In the genomic region with DNA sequence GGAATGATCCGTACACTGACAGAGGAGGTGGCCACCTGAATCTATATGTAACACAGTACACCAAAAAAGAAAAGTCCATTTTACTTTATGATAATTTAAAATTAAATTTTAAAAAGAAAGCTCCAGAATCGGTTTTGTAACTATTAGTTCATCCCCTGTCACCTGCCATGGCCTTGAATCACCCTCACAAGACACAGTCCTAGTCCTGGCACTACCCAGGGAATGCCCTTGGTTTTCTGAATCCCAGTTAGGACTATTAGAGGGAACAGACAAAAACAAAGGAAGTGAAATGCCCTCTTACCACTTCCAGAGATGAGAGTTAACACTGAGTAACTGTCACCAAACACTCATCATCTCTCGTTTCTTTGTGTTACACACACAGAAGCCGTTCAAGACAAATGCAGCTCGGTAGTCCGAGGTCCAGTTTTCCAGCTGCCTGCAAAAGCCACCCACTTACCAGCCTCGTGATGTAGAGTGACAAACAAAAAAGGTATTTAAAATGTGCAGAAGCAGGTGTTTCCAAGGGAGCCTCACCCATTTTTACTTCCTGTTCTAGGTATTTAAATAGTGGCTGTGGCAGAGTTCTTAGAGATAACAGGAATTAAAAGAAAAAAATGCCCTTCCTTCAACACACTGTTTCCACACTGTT, we compare ENCODE assay signal across 17 cellular contexts. TPM values are rescaled to one million over a fixed set of nuclear protein-coding genes. Genes with fewer than 3 reads are reported as not detected.
DNase-seq lines count a peak whose midpoint lies in the region; ATAC-seq and TF ChIP-seq lines count a peak whose summit lies in the region.
"Had no signal": no experiment of that assay in that cellular context is flagged by ENCODE, and none has a peak within 500 bp of the region (broad histone marks: within the 10 kb centered on the region; RNA-seq: fewer than 3 reads in every experiment).

No MANE protein-coding gene starts in this region.

- H3K27ac Mint-ChIP-seq in Caco-2 (ENCODE audit: unreplicated experiment) = peak overlapping the region; percentile 55
- H3K27ac Mint-ChIP-seq in immature natural killer cell = no peak overlapping the region
- no peak overlapping the region for H3K27ac Mint-ChIP-seq in stimulated activated naive B cell treated with anti-CD40 and anti-IgM and Interleukin-4, amounts not matched to agents 10 μg/mL and 1 μg/mL and 100 μg/mL, for 72 hours
- H3K27ac Mint-ChIP-seq: activated CD4-positive, alpha-beta T cell treated with anti-CD3 and anti-CD28 coated beads, Interleukin-2, amount 10 ng/mL, durations not matched to agents 7 days and 5 days; activated T-helper 1 cell treated with anti-CD3 and anti-CD28 coated beads, Interleukin-12 subunit alpha, Interleukin-12 subunit beta, Interleukin-2, Interleukin-4 antibody, amounts not matched to agents 30 ng/mL and 10 ng/mL and 1 ng/mL, durations not matched to agents 14 hours and 24 hours and 36 hours had no signal

- ATAC-seq in left lung (peak; percentile 81), HG03342 (IDR thresholded peaks at IDR 0.05; ENCODE audit: unreplicated experiment) (no peak), HG03520 (IDR thresholded peaks at IDR 0.05; ENCODE audit: unreplicated experiment) (no peak)
- ATAC-seq in stimulated activated naive B cell treated with anti-CD40 and anti-IgM and Interleukin-4, amounts not matched to agents 10 μg/mL and 1 μg/mL and 100 μg/mL, for 72 hours (replicated peaks) = no peak
- ATAC-seq: foreskin keratinocyte had no signal

- H3K4me1 ChIP-seq in Caco-2 (peaks cover 18% of the 10 kb centered on the region), left lung (peaks cover 0 to 10% of the 10 kb centered on the region in 2 donors)
- H3K4me1 ChIP-seq: foreskin keratinocyte had no signal

- CTCF ChIA-PET in Caco-2 (lab: Charles Lee) = interaction anchor here (0.6 kb wide), 1 partner anchor 283 kb away, joined by 3 read pairs; no protein-coding TSS in a partner anchor

- H3K36me3 Mint-ChIP-seq in Caco-2 (ENCODE audit: insufficient read depth, unreplicated experiment) (no peaks in the 10 kb centered on the region), immature natural killer cell (no peaks in the 10 kb centered on the region)
- H3K36me3 Mint-ChIP-seq in stimulated activated naive B cell treated with anti-CD40 and anti-IgM and Interleukin-4, amounts not matched to agents 10 μg/mL and 1 μg/mL and 100 μg/mL, for 72 hours = peaks cover 3% of the 10 kb centered on the region in 2 donors

- intact Hi-C loops in Caco-2 (cut with micrococcal nuclease; ENCODE audit: unreplicated experiment) (loop anchor here (10.0 kb wide), 1 partner anchor 57 kb away; no protein-coding TSS in a partner anchor), left lung (cut with DNase I) (no loop called here)

- H3K9me3 ChIP-seq in Caco-2 (peaks cover 14% of the 10 kb centered on the region; the same call in 1 of the 2 replicates), left lung (peaks cover 0 to 19% of the 10 kb centered on the region in 2 donors)

- DNase-seq in Caco-2 (peak; percentile 58 to 82), NCI-H1092 treated with DMSO at 0.1 percent for 48 hours (lab: John Stamatoyannopoulos, UW) (peak; percentile 98), NCI-H774 (lab: John Stamatoyannopoulos, UW) (peak; percentile 91), left lung (no peak), immature natural killer cell (no peak)
- no peak for DNase-seq in stimulated activated naive B cell treated with anti-CD40 and anti-IgM and Interleukin-4, amounts not matched to agents 10 μg/mL and 1 μg/mL and 100 μg/mL, for 72 hours
- DNase-seq: activated CD4-positive, alpha-beta T cell treated with anti-CD3 and anti-CD28 coated beads, Interleukin-2, amount 10 ng/mL, durations not matched to agents 7 days and 5 days; AML-193; anterior cingulate cortex; foreskin keratinocyte; MM.1S; stimulated activated CD4-positive, alpha-beta T cell treated with anti-CD3 and anti-CD28 coated beads, Interleukin-4, amount 100 ng/mL, for 4 hours; stimulated activated naive CD4-positive, alpha-beta T cell had no signal

- H3K9me3 Mint-ChIP-seq in Caco-2 (ENCODE audit: unreplicated experiment) (no peaks in the 10 kb centered on the region), immature natural killer cell (peaks cover 0 to 12% (median 5%) of the 10 kb centered on the region in 6 donors)
- H3K9me3 Mint-ChIP-seq in stimulated activated naive B cell treated with anti-CD40 and anti-IgM and Interleukin-4, amounts not matched to agents 10 μg/mL and 1 μg/mL and 100 μg/mL, for 72 hours = peaks cover 5 to 17% of the 10 kb centered on the region in 2 donors

- peak overlapping the region; percentile 61 to 64 for H3K27ac ChIP-seq in left lung
- H3K27ac ChIP-seq: foreskin keratinocyte, HL-60 had no signal

- H3K27me3 Mint-ChIP-seq in Caco-2 (ENCODE audit: insufficient read depth, unreplicated experiment) = peaks cover 2% of the 10 kb centered on the region
- peaks cover 22 to 28% (median 24%) of the 10 kb centered on the region in 3 donors for H3K27me3 Mint-ChIP-seq in immature natural killer cell (ENCODE audit: low read depth in 3 of 3)
- H3K27me3 Mint-ChIP-seq in stimulated activated naive B cell treated with anti-CD40 and anti-IgM and Interleukin-4, amounts not matched to agents 10 μg/mL and 1 μg/mL and 100 μg/mL, for 72 hours = peaks cover 34 to 42% of the 10 kb centered on the region in 2 donors

- H3K4me3 Mint-ChIP-seq in Caco-2 (ENCODE audit: unreplicated experiment) (no peak overlapping the region), immature natural killer cell (no peak overlapping the region)
- no peak overlapping the region for H3K4me3 Mint-ChIP-seq in stimulated activated naive B cell treated with anti-CD40 and anti-IgM and Interleukin-4, amounts not matched to agents 10 μg/mL and 1 μg/mL and 100 μg/mL, for 72 hours
- H3K4me3 Mint-ChIP-seq: activated CD4-positive, alpha-beta T cell treated with anti-CD3 and anti-CD28 coated beads, Interleukin-2, amount 10 ng/mL, durations not matched to agents 7 days and 5 days; activated T-helper 1 cell treated with anti-CD3 and anti-CD28 coated beads, Interleukin-12 subunit alpha, Interleukin-12 subunit beta, Interleukin-2, Interleukin-4 antibody, amounts not matched to agents 30 ng/mL and 10 ng/mL and 1 ng/mL, durations not matched to agents 14 hours and 24 hours and 36 hours had no signal

- POLR2A ChIA-PET in Caco-2 (lab: Charles Lee) = interaction anchor here (1.0 kb wide), 1 partner anchor 52 kb away, joined by 3 read pairs; no protein-coding TSS in a partner anchor

- TSS peak; percentile 46 for BruUV-seq in Caco-2 (replicated peaks; lab: Mats Ljungman, UMichigan)

- H3K4me3 ChIP-seq in Caco-2 (ENCODE audit: low read depth, low read length) (no peak overlapping the region), left lung (no peak overlapping the region)

- H3K4me1 Mint-ChIP-seq in Caco-2 (ENCODE audit: low read depth, unreplicated experiment) (peaks cover 10% of the 10 kb centered on the region), immature natural killer cell (peaks cover 8 to 10% of the 10 kb centered on the region in 2 donors)
- peaks cover 7 to 10% of the 10 kb centered on the region in 2 donors for H3K4me1 Mint-ChIP-seq in stimulated activated naive B cell treated with anti-CD40 and anti-IgM and Interleukin-4, amounts not matched to agents 10 μg/mL and 1 μg/mL and 100 μg/mL, for 72 hours

- TF ChIP-seq CTCF in Caco-2 (IDR thresholded peaks at IDR 0.05; ENCODE audit: insufficient read depth in 1 of 2, low read depth in 1 of 2, low read length in 1 of 2, severe bottlenecking in 1 of 2, unreplicated experiment in 1 of 2) = no peak
- TF ChIP-seq CTCF in left lung (IDR thresholded peaks at IDR 0.05) = no peak

- H3K36me3 ChIP-seq in Caco-2 (ENCODE audit: control insufficient read depth, insufficient read depth, low read length) = no peaks in the 10 kb centered on the region; the same call in 1 of the 2 replicates
- no peaks in the 10 kb centered on the region for H3K36me3 ChIP-seq in left lung

- H3K27me3 ChIP-seq in Caco-2 (replicated peaks; ENCODE audit: control insufficient read depth, insufficient read depth, low read length) (no peaks in the 10 kb centered on the region), left lung (peaks cover 17 to 53% of the 10 kb centered on the region in 2 donors)

RNA-seq across cellular contexts. Expression of a gene that starts 6.1 kb away (rescaled TPM):
- total RNA-seq in Caco-2 (2022) (1.4 and 2.6 TPM in 2 replicates), left lung (1 to 10 TPM; 4.0 to 6.9 TPM)
- 1 to 10 TPM; 1.9 to 3.7 (median 2.2) TPM for polyA plus RNA-seq in immature natural killer cell
- total RNA-seq: foreskin keratinocyte had no signal
- polyA plus RNA-seq: foreskin keratinocyte had no signal

Comparison
In these comparisons a context has a peak if more than half of its experiments do, and no peak if none do; other contexts are left out.
1. DNase-seq: peak in Caco-2 (2 of 2), NCI-H1092 treated with DMSO at 0.1 percent for 48 hours (single experiment) and NCI-H774 (single experiment); none in left lung (0 of 2), immature natural killer cell (0 of 3) and stimulated activated naive B cell treated with anti-CD40 and anti-IgM and Interleukin-4, amounts not matched to agents 10 μg/mL and 1 μg/mL and 100 μg/mL, for 72 hours (single experiment).